15 cellular contexts compared by ENCODE assay signal in the genomic region with DNA sequence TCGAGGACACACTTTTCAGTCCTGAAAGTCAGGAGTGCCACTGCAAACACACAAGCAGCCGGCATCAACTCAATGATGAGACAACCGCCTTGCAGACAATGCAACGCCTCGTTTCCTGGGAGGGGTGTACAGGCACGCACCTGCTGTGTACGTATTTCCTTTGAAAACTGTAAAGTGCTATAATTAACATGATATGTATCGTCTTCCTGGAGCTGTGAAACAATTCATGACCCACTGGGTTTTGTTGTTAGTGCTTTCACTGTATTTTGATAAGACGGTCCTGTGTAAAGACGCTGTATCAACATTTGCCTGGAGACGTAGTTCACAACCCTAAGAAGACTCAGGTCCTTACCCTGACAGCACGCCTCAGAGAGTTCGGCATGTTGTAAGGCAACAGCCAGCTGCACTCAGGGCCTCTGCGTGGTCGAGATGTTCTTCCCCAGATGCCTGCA.
DNase-seq lines count a peak whose midpoint lies in the region; ATAC-seq, FAIRE-seq and TF ChIP-seq lines count a peak whose summit lies in the region.
"Had no signal": no experiment of that assay in that cellular context is flagged by ENCODE, and none has a peak within 500 bp of the region (broad histone marks: within the 10 kb centered on the region; RNA-seq: fewer than 3 reads in every experiment).

No MANE protein-coding gene starts in this region.

- 91% methylated on average over 13 to 15 of the region's 15 CpGs for WGBS in endodermal cell (ENCODE audit: insufficient coverage in 1 of 2, insufficient read length in 1 of 2), 2 experiments

- H3K9me3 ChIP-seq in T-helper 17 cell (ENCODE audit: control insufficient read depth, low read length, poor library complexity, severe bottlenecking) (no peaks in the 10 kb centered on the region), mucosa of rectum (ENCODE audit: control insufficient read depth in 2 of 2, low read length in 2 of 2) (no peaks in the 10 kb centered on the region), endodermal cell (ENCODE audit: control insufficient read depth, low read length) (no peaks in the 10 kb centered on the region)

- H3K27me3 Mint-ChIP-seq in activated CD4-positive, alpha-beta T cell treated with anti-CD3 and anti-CD28 coated beads for 36 hours, result peaks cover 8% of the 10 kb centered on the region
- H3K27me3 Mint-ChIP-seq in T-helper 17 cell (peaks cover 21% of the 10 kb centered on the region), endodermal cell (ENCODE audit: insufficient read depth) (peaks cover 41% of the 10 kb centered on the region)
- H3K27me3 Mint-ChIP-seq: brain had no signal

- TF ChIP-seq CTCF in endodermal cell (conservative IDR thresholded peaks at IDR 0.05), result no peak

- ATAC-seq in activated CD4-positive, alpha-beta T cell treated with anti-CD3 and anti-CD28 coated beads for 36 hours, result peak; percentile 55
- peak; percentile 68 for ATAC-seq in T-helper 17 cell
- no peak for ATAC-seq in esophagus mucosa

- H3K27ac ChIP-seq in mucosa of rectum (ENCODE audit: low read depth in 2 of 2, low read length in 2 of 2), result peak overlapping the region; percentile 74
- H3K27ac ChIP-seq in endodermal cell (ENCODE audit: low read depth, low read length), result no peak overlapping the region

- H3K9me3 Mint-ChIP-seq in activated CD4-positive, alpha-beta T cell treated with anti-CD3 and anti-CD28 coated beads for 36 hours (ENCODE audit: low read depth), result no peaks in the 10 kb centered on the region
- H3K9me3 Mint-ChIP-seq in endodermal cell, result no peaks in the 10 kb centered on the region
- H3K9me3 Mint-ChIP-seq: activated CD4-positive, alpha-beta memory T cell treated with anti-CD3 and anti-CD28 coated beads, Interleukin-2, amount 10 ng/mL, durations not matched to agents 7 days and 5 days; stimulated activated naive CD8-positive, alpha-beta T cell treated with anti-CD3 and anti-CD28 coated beads, Interleukin-15, Interleukin-2, amounts not matched to agents 100 ng/mL and 50 ng/mL, for 24 hours had no signal

- CTCF ChIA-PET in activated CD4-positive, alpha-beta T cell treated with anti-CD3 and anti-CD28 coated beads for 36 hours (lab: Charles Lee), result no interaction called here

- H3K4me1 ChIP-seq in mucosa of rectum (ENCODE audit: control insufficient read depth in 2 of 2, insufficient read depth in 2 of 2, low read length in 2 of 2) (peaks cover 7 to 27% of the 10 kb centered on the region in 2 donors), endodermal cell (ENCODE audit: control insufficient read depth, insufficient read depth, low read length) (no peaks in the 10 kb centered on the region)

- H3K36me3 ChIP-seq in mucosa of rectum (ENCODE audit: control insufficient read depth in 2 of 2, insufficient read depth in 2 of 2, low read length in 2 of 2), result no peaks in the 10 kb centered on the region
- no peaks in the 10 kb centered on the region for H3K36me3 ChIP-seq in endodermal cell (ENCODE audit: control insufficient read depth, insufficient read depth, low read length)

- H3K9ac ChIP-seq in mucosa of rectum (ENCODE audit: low read depth in 1 of 2, low read length in 2 of 2) (peak overlapping the region in 1 of 2 donors; percentile 46), endodermal cell (ENCODE audit: extremely low read depth, low read length, poor library complexity, severe bottlenecking) (no peak overlapping the region)

- TF ChIP-seq POLR2A in GM12892 (IDR thresholded peaks at IDR 0.05; ENCODE audit: low read depth, low read length), result no peak

- POLR2A ChIA-PET in activated CD4-positive, alpha-beta T cell treated with anti-CD3 and anti-CD28 coated beads for 36 hours (lab: Charles Lee), result interaction anchor here (0.6 kb wide), 1 partner anchor 1861 kb away, joined by 3 read pairs; no protein-coding TSS in a partner anchor

- peak; percentile 31 for DNase-seq in activated CD4-positive, alpha-beta T cell treated with anti-CD3 and anti-CD28 coated beads for 36 hours
- DNase-seq in activated CD4-positive, alpha-beta T cell treated with anti-CD3 and anti-CD28 coated beads, Interleukin-2, amount 50 U/mL, for 48 hours, result no peak
- DNase-seq in GM19238 (ENCODE audit: insufficient read length, low spot score) (peak; percentile 21), T-helper 17 cell (no peak), endodermal cell (no peak), GM12892 (ENCODE audit: insufficient read length) (no peak)
- DNase-seq: activated CD4-positive, alpha-beta memory T cell treated with anti-CD3 and anti-CD28 coated beads, Interleukin-2, amount 10 ng/mL, durations not matched to agents 7 days and 5 days; activated effector memory CD4-positive, alpha-beta T cell treated with Interleukin-2 at 50 U/mL for 16 hours; effector CD8-positive, alpha-beta T cell; foreskin fibroblast; NCI-H524 had no signal

- no peaks in the 10 kb centered on the region for H3K36me3 Mint-ChIP-seq in activated CD4-positive, alpha-beta T cell treated with anti-CD3 and anti-CD28 coated beads for 36 hours (ENCODE audit: low read depth)
- H3K36me3 Mint-ChIP-seq in T-helper 17 cell (ENCODE audit: low read depth) (no peaks in the 10 kb centered on the region), endodermal cell (ENCODE audit: low read depth) (no peaks in the 10 kb centered on the region)
- H3K36me3 Mint-ChIP-seq: brain had no signal

- FAIRE-seq in GM12892 (lab: Jason Lieb, UNC), result no peak

- no peak overlapping the region for H3K27ac Mint-ChIP-seq in activated CD4-positive, alpha-beta T cell treated with anti-CD3 and anti-CD28 coated beads for 36 hours
- H3K27ac Mint-ChIP-seq in T-helper 17 cell, result no peak overlapping the region
- H3K27ac Mint-ChIP-seq in endodermal cell, result no peak overlapping the region
- H3K27ac Mint-ChIP-seq: activated CD4-positive, alpha-beta memory T cell treated with anti-CD3 and anti-CD28 coated beads, Interleukin-2, amount 10 ng/mL, durations not matched to agents 7 days and 5 days; brain; stimulated activated naive CD8-positive, alpha-beta T cell treated with anti-CD3 and anti-CD28 coated beads, Interleukin-15, Interleukin-2, amounts not matched to agents 100 ng/mL and 50 ng/mL, for 24 hours had no signal

- H3K27me3 ChIP-seq in mucosa of rectum (ENCODE audit: control insufficient read depth in 2 of 2, insufficient read depth in 2 of 2, low read length in 2 of 2) (no peaks in the 10 kb centered on the region), endodermal cell (ENCODE audit: control insufficient read depth, insufficient read depth, low read length, poor library complexity, severe bottlenecking) (no peaks in the 10 kb centered on the region)

- intact Hi-C loops in activated CD4-positive, alpha-beta T cell treated with anti-CD3 and anti-CD28 coated beads for 36 hours (cut with DNase I, micrococcal nuclease), result no loop called here

- H3K4me3 Mint-ChIP-seq in activated CD4-positive, alpha-beta T cell treated with anti-CD3 and anti-CD28 coated beads for 36 hours, result no peak overlapping the region
- H3K4me3 Mint-ChIP-seq in T-helper 17 cell (no peak overlapping the region), endodermal cell (no peak overlapping the region)
- H3K4me3 Mint-ChIP-seq: activated CD4-positive, alpha-beta memory T cell treated with anti-CD3 and anti-CD28 coated beads, Interleukin-2, amount 10 ng/mL, durations not matched to agents 7 days and 5 days; brain; stimulated activated naive CD8-positive, alpha-beta T cell treated with anti-CD3 and anti-CD28 coated beads, Interleukin-15, Interleukin-2, amounts not matched to agents 100 ng/mL and 50 ng/mL, for 24 hours had no signal

- peaks cover 14% of the 10 kb centered on the region for H3K4me1 Mint-ChIP-seq in activated CD4-positive, alpha-beta T cell treated with anti-CD3 and anti-CD28 coated beads for 36 hours
- H3K4me1 Mint-ChIP-seq in T-helper 17 cell (no peaks in the 10 kb centered on the region), endodermal cell (peaks cover 15% of the 10 kb centered on the region)
- H3K4me1 Mint-ChIP-seq: brain had no signal

- H3K4me3 ChIP-seq in mucosa of rectum (ENCODE audit: low read length in 2 of 2), result peak overlapping the region in 1 of 2 donors; percentile 9
- H3K4me3 ChIP-seq in endodermal cell (ENCODE audit: low read length), result no peak overlapping the region

Comparison
In these comparisons a context has a peak if more than half of its experiments do, and no peak if none do; other contexts are left out.
1. DNase-seq: peak in activated CD4-positive, alpha-beta T cell treated with anti-CD3 and anti-CD28 coated beads for 36 hours (single experiment) and GM19238 (single experiment); none in activated CD4-positive, alpha-beta T cell treated with anti-CD3 and anti-CD28 coated beads, Interleukin-2, amount 50 U/mL, for 48 hours (0 of 2), T-helper 17 cell (0 of 3), endodermal cell (single experiment) and GM12892 (single experiment).